In the genomic region with DNA sequence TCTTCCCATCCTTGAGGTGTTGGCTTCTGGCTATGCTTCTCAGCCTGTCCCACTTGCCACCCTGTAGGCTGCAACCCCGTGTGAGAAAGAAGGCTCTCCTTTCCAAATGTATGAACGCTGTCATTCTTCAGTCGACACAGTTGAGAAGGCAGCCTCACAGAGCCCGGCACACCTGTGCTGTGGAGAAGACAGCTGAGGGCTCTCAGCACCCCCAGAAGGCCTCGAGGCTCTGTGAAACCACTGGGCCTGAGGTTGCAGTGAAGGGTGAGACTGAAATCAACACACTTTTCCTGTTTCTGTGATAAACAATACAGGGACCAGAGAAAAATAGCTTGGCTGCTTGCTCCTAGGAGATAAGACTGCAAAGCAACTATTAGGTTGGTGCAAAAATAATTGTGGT, we compare ENCODE assay signal across 18 cellular contexts. TPM values are rescaled to one million over a fixed set of nuclear protein-coding genes. Genes with fewer than 3 reads are reported as not detected.
DNase-seq lines count a peak whose midpoint lies in the region; ATAC-seq, FAIRE-seq and TF ChIP-seq lines count a peak whose summit lies in the region.
"Had no signal": no experiment of that assay in that cellular context is flagged by ENCODE, and none has a peak within 500 bp of the region (broad histone marks: within the 10 kb centered on the region; RNA-seq: fewer than 3 reads in every experiment).

No MANE protein-coding gene starts in this region.

- TF ChIP-seq CTCF in MM.1S (IDR thresholded peaks at IDR 0.05; ENCODE audit: low read length) (no peak), pancreas (IDR thresholded peaks at IDR 0.05) (no peak), neural progenitor cell (IDR thresholded peaks at IDR 0.05) (no peak)

- H3K4me2 ChIP-seq in MM.1S (ENCODE audit: low read depth, low read length) (peak overlapping the region; percentile 27; the same call in 1 of the 2 replicates), neural progenitor cell (no peak overlapping the region)

- H3K27ac ChIP-seq in MM.1S (ENCODE audit: low read length) = peak overlapping the region; percentile 58; the same call in 1 of the 2 replicates
- no peak overlapping the region for H3K27ac ChIP-seq in pancreas
- no peak overlapping the region for H3K27ac ChIP-seq in neural progenitor cell
- H3K27ac ChIP-seq: prostate gland, tibial artery had no signal

- peaks cover 12% of the 10 kb centered on the region for H3K27me3 Mint-ChIP-seq in neural progenitor cell (ENCODE audit: insufficient read depth, low read depth)
- H3K27me3 Mint-ChIP-seq: activated naive CD8-positive, alpha-beta T cell had no signal

- FAIRE-seq in pancreas (lab: Jason Lieb, UNC) = no peak
- FAIRE-seq: endothelial cell of umbilical vein had no signal

- H3K4me3 ChIP-seq in MM.1S (ENCODE audit: low read length) (no peak overlapping the region), pancreas (no peak overlapping the region), neural progenitor cell (no peak overlapping the region)
- H3K4me3 ChIP-seq: HAP-1, mucosa of descending colon, prostate gland, tibial artery had no signal

- intact Hi-C loops in posterior vena cava (cut with DNase I) = no loop called here
- intact Hi-C loops in pancreas (cut with DNase I) = no loop called here

- no peaks in the 10 kb centered on the region for H3K36me3 ChIP-seq in MM.1S (replicated peaks; ENCODE audit: insufficient read depth, low read length)
- H3K36me3 ChIP-seq in pancreas = no peaks in the 10 kb centered on the region
- no peaks in the 10 kb centered on the region for H3K36me3 ChIP-seq in neural progenitor cell
- H3K36me3 ChIP-seq: HAP-1, prostate gland, tibial artery had no signal

- ATAC-seq in GM18907 (IDR thresholded peaks at IDR 0.05; ENCODE audit: unreplicated experiment) (peak; percentile 86), HG02678 (IDR thresholded peaks at IDR 0.05; ENCODE audit: unreplicated experiment) (peak; percentile 85), pancreas (no peak)
- ATAC-seq: mucosa of descending colon had no signal

- no peak overlapping the region for H3K27ac Mint-ChIP-seq in neural progenitor cell
- H3K27ac Mint-ChIP-seq: activated naive CD8-positive, alpha-beta T cell had no signal

- H3K4me1 Mint-ChIP-seq in neural progenitor cell = peaks cover 6% of the 10 kb centered on the region

- no peaks in the 10 kb centered on the region for H3K9me3 ChIP-seq in MM.1S (replicated peaks; ENCODE audit: insufficient read depth, low read length)
- no peaks in the 10 kb centered on the region for H3K9me3 ChIP-seq in pancreas
- H3K9me3 ChIP-seq in neural progenitor cell (ENCODE audit: low read depth) = no peaks in the 10 kb centered on the region
- H3K9me3 ChIP-seq: HAP-1, mucosa of descending colon, prostate gland, tibial artery had no signal

- H3K9me3 Mint-ChIP-seq in neural progenitor cell = no peaks in the 10 kb centered on the region

- H3F3A ChIP-seq in MM.1S (ENCODE audit: insufficient read depth, low read length) (peaks cover 12% of the 10 kb centered on the region), neural progenitor cell (ENCODE audit: low read depth) (no peaks in the 10 kb centered on the region)

- H3K36me3 Mint-ChIP-seq in neural progenitor cell = no peaks in the 10 kb centered on the region
- H3K36me3 Mint-ChIP-seq: activated naive CD8-positive, alpha-beta T cell had no signal

- peak overlapping the region; percentile 8 for H2AFZ ChIP-seq in MM.1S (ENCODE audit: low read length)
- no peak overlapping the region for H2AFZ ChIP-seq in neural progenitor cell (replicated peaks)

- peak; percentile 92 for DNase-seq in MM.1S
- DNase-seq in posterior vena cava (ENCODE audit: low spot score) = peak; percentile 52
- no peak for DNase-seq in activated T-cell treated with anti-CD3 and anti-CD28 coated beads for 4 hours
- no peak for DNase-seq in stimulated activated CD4-positive, alpha-beta T cell treated with anti-CD3 and anti-CD28 coated beads, Interleukin-12 subunit alpha, Interleukin-12 subunit beta, amount 100 ng/mL, for 4 hours
- no peak for DNase-seq in pancreas
- no peak for DNase-seq in neural progenitor cell (ENCODE audit: low spot score)
- DNase-seq: DMS53, mucosa of descending colon, NCI-H1105 treated with DMSO at 0.1 percent for 48 hours, NCI-H2227 treated with DMSO at 0.1 percent for 48 hours had no signal

- no peak overlapping the region for H3K4me3 Mint-ChIP-seq in neural progenitor cell
- H3K4me3 Mint-ChIP-seq: activated naive CD8-positive, alpha-beta T cell had no signal

- H3K4me1 ChIP-seq in MM.1S (ENCODE audit: low read length) (peaks cover 14% of the 10 kb centered on the region), pancreas (peaks cover 8 to 19% (median 17%) of the 10 kb centered on the region in 3 donors), neural progenitor cell (no peaks in the 10 kb centered on the region)
- H3K4me1 ChIP-seq: HAP-1, prostate gland, tibial artery had no signal

- no peaks in the 10 kb centered on the region for H3K9me2 ChIP-seq in MM.1S (replicated peaks; ENCODE audit: insufficient read depth, low read length)

- no peaks in the 10 kb centered on the region for H4K20me1 ChIP-seq in MM.1S (ENCODE audit: insufficient read depth, low read length)
- no peaks in the 10 kb centered on the region for H4K20me1 ChIP-seq in neural progenitor cell (ENCODE audit: low read depth)

- H3K27me3 ChIP-seq in MM.1S (replicated peaks; ENCODE audit: insufficient read depth, low read length) (no peaks in the 10 kb centered on the region), pancreas (no peaks in the 10 kb centered on the region), neural progenitor cell (no peaks in the 10 kb centered on the region)
- H3K27me3 ChIP-seq: tibial artery had no signal

- no peaks in the 10 kb centered on the region for H3K79me2 ChIP-seq in MM.1S (ENCODE audit: low read length)
- no peaks in the 10 kb centered on the region for H3K79me2 ChIP-seq in neural progenitor cell (ENCODE audit: low read depth)

- WGBS in pancreas, 2 donors = 21 to 25% methylated on average over 5 of the region's 5 CpGs

- H3K9ac ChIP-seq in MM.1S (ENCODE audit: low read length) (no peak overlapping the region), neural progenitor cell (no peak overlapping the region)

RNA-seq across cellular contexts. Expression of gene ANKRD40CL, which starts 4.9 kb away (rescaled TPM):
- not detected for total RNA-seq in posterior vena cava
- under 1 TPM in 2 of 6 donors, not detected in 4; 0.16 to 0.46 TPM for total RNA-seq in pancreas
- polyA plus RNA-seq in pancreas = under 1 TPM in 1 of 2 donors, not detected in 1; 0.19 TPM
- total RNA-seq in neural progenitor cell (ENCODE audit: low replicate concordance) = not detected in 2 replicates
- total RNA-seq: activated CD8-positive, alpha-beta memory T cell treated with anti-CD3 and anti-CD28 coated beads for 36 hours; endothelial cell of umbilical vein; prostate gland had no signal
- polyA plus RNA-seq: endothelial cell of umbilical vein had no signal

RNA-seq across cellular contexts. Expression of gene LUC7L3, which starts 52.8 kb away (rescaled TPM):
- 10 to 100 TPM; 82.0 to 92.5 TPM for total RNA-seq in posterior vena cava
- total RNA-seq in pancreas = 10 to 100 TPM; 42.7 to 88.1 (median 59.3) TPM
- polyA plus RNA-seq in pancreas = 100 to 1,000 TPM in 1 of 2 donors, 10 to 100 TPM in 1; 87.4 to 210 TPM
- total RNA-seq in neural progenitor cell (ENCODE audit: low replicate concordance) = 245 and 374 TPM in 2 replicates

Comparison
In these comparisons a context has a peak if more than half of its experiments do, and no peak if none do; other contexts are left out.
1. ATAC-seq: peak in GM18907 (single experiment) and HG02678 (single experiment); none in pancreas (0 of 4).
2. DNase-seq: peak in MM.1S (single experiment) and posterior vena cava (single experiment); none in activated T-cell treated with anti-CD3 and anti-CD28 coated beads for 4 hours (single experiment), stimulated activated CD4-positive, alpha-beta T cell treated with anti-CD3 and anti-CD28 coated beads, Interleukin-12 subunit alpha, Interleukin-12 subunit beta, amount 100 ng/mL, for 4 hours (single experiment), pancreas (0 of 6) and neural progenitor cell (single experiment).